In genomic region chr15:99721896-99722295, GRCh38 we compare ENCODE assay signal across 15 cellular contexts.
"Had no signal": no experiment of that assay in that cellular context is flagged by ENCODE, and none has a peak within 500 bp of the region (broad histone marks: within the 10 kb centered on the region; RNA-seq: fewer than 3 reads in every experiment).

No MANE protein-coding gene starts in this region.

- DNase-seq: activated CD4-positive, alpha-beta T cell treated with anti-CD3 and anti-CD28 coated beads for 1 hour; activated effector memory CD4-positive, alpha-beta T cell treated with Interleukin-2 at 50 U/mL for 16 hours; activated T-cell treated with anti-CD3 and anti-CD28 coated beads, Interleukin-2, amount 50 U/mL, for 1 hour; aorta; left colon; mucosa of descending colon; naive thymus-derived CD8-positive, alpha-beta T cell; sigmoid colon; stimulated activated CD4-positive, alpha-beta T cell treated with anti-CD3 and anti-CD28 coated beads, Interleukin-12 subunit alpha, Interleukin-12 subunit beta, amount 100 ng/mL, for 4 hours; stimulated activated CD4-positive, alpha-beta T cell treated with anti-CD3 and anti-CD28 coated beads, Interleukin-2, amount 100 ng/mL, for 48 hours; T1000; testis had no signal

- H3K4me1 ChIP-seq: testis had no signal

- H3K9me3 ChIP-seq: mucosa of descending colon, sigmoid colon, testis had no signal

- H3K4me3 ChIP-seq: cardiac muscle cell, mucosa of descending colon, sigmoid colon, testis had no signal

- H3K27ac ChIP-seq: cardiac muscle cell, sigmoid colon, testis had no signal

- H3K36me3 ChIP-seq: cardiac muscle cell, sigmoid colon had no signal

- H3K27me3 Mint-ChIP-seq: activated naive CD8-positive, alpha-beta T cell; naive thymus-derived CD8-positive, alpha-beta T cell; stimulated activated naive CD8-positive, alpha-beta T cell treated with anti-CD3 and anti-CD28 coated beads, Interleukin-15, Interleukin-2, amounts not matched to agents 100 ng/mL and 50 ng/mL, for 24 hours had no signal

- H3K36me3 Mint-ChIP-seq: activated naive CD8-positive, alpha-beta T cell had no signal

- H3K4me3 Mint-ChIP-seq: activated naive CD8-positive, alpha-beta T cell; stimulated activated naive CD8-positive, alpha-beta T cell treated with anti-CD3 and anti-CD28 coated beads, Interleukin-15, Interleukin-2, amounts not matched to agents 100 ng/mL and 50 ng/mL, for 24 hours had no signal

- H3K27me3 ChIP-seq: cardiac muscle cell, sigmoid colon, testis had no signal

- H3K9me3 Mint-ChIP-seq: naive thymus-derived CD8-positive, alpha-beta T cell; stimulated activated naive CD8-positive, alpha-beta T cell treated with anti-CD3 and anti-CD28 coated beads, Interleukin-15, Interleukin-2, amounts not matched to agents 100 ng/mL and 50 ng/mL, for 24 hours had no signal
